ENCODE assay signal across 20 cellular contexts in genomic region chr19:45413497-45413896, GRCh38.
"Had no signal": no experiment of that assay in that cellular context is flagged by ENCODE, and none has a peak within 500 bp of the region (broad histone marks: within the 10 kb centered on the region; RNA-seq: fewer than 3 reads in every experiment).

No MANE protein-coding gene starts in this region.

- H3K27ac Mint-ChIP-seq: activated CD8-positive, alpha-beta T cell treated with anti-CD3 and anti-CD28 coated beads, Interleukin-2, amount 10 ng/mL, durations not matched to agents 7 days and 5 days; activated naive CD4-positive, alpha-beta T cell treated with anti-CD3 and anti-CD28 coated beads, Interleukin-2, amount 50 U/mL, for 24 hours; activated T-helper 1 cell treated with anti-CD3 and anti-CD28 coated beads, Interleukin-12 subunit alpha, Interleukin-12 subunit beta, Interleukin-2, Interleukin-4 antibody, amounts not matched to agents 30 ng/mL and 10 ng/mL and 1 ng/mL, durations not matched to agents 14 hours and 24 hours and 36 hours; natural killer cell treated with Interleukin-12 subunit alpha and Interleukin-12 subunit beta and Interleukin-15 and Interleukin-18, amount 100 ng/mL, for 72 hours had no signal

- H3K27me3 ChIP-seq: adrenal gland, ascending aorta, heart right ventricle, neutrophil, ovary, uterus had no signal

- H3K4me3 Mint-ChIP-seq: activated CD8-positive, alpha-beta T cell treated with anti-CD3 and anti-CD28 coated beads, Interleukin-2, amount 10 ng/mL, durations not matched to agents 7 days and 5 days; activated naive CD4-positive, alpha-beta T cell treated with anti-CD3 and anti-CD28 coated beads, Interleukin-2, amount 50 U/mL, for 24 hours; activated T-helper 1 cell treated with anti-CD3 and anti-CD28 coated beads, Interleukin-12 subunit alpha, Interleukin-12 subunit beta, Interleukin-2, Interleukin-4 antibody, amounts not matched to agents 30 ng/mL and 10 ng/mL and 1 ng/mL, durations not matched to agents 14 hours and 24 hours and 36 hours; natural killer cell treated with Interleukin-12 subunit alpha and Interleukin-12 subunit beta and Interleukin-15 and Interleukin-18, amount 100 ng/mL, for 72 hours had no signal

- H3K4me1 ChIP-seq: adrenal gland, ascending aorta, prostate gland, uterus had no signal

- DNase-seq: activated CD4-positive, alpha-beta T cell treated with anti-CD3 and anti-CD28 coated beads for 1 hour; activated CD4-positive, alpha-beta T cell treated with anti-CD3 and anti-CD28 coated beads, Interleukin-2, amount 50 U/mL, for 1 hour; activated CD8-positive, alpha-beta T cell treated with anti-CD3 and anti-CD28 coated beads, Interleukin-2, amount 10 ng/mL, durations not matched to agents 7 days and 5 days; activated gamma-delta T cell treated with Interleukin-2 at 50 U/mL for 16 hours; adrenal gland; foreskin fibroblast; heart right ventricle; ovary; T-helper 1 cell; trophoblast cell; uterus had no signal

- H3K9me3 Mint-ChIP-seq: activated naive CD4-positive, alpha-beta T cell treated with anti-CD3 and anti-CD28 coated beads, Interleukin-2, amount 50 U/mL, for 24 hours; activated T-helper 1 cell treated with anti-CD3 and anti-CD28 coated beads, Interleukin-12 subunit alpha, Interleukin-12 subunit beta, Interleukin-2, Interleukin-4 antibody, amounts not matched to agents 30 ng/mL and 10 ng/mL and 1 ng/mL, durations not matched to agents 14 hours and 24 hours and 36 hours; natural killer cell treated with Interleukin-12 subunit alpha and Interleukin-12 subunit beta and Interleukin-15 and Interleukin-18, amount 100 ng/mL, for 72 hours had no signal

- H3K27ac ChIP-seq: adrenal gland, ascending aorta, coronary artery, epithelial cell of prostate, neutrophil, ovary, prostate gland, uterus had no signal

- H3K36me3 ChIP-seq: ovary, uterus had no signal

- H3K4me3 ChIP-seq: adrenal gland, ascending aorta, coronary artery, heart right ventricle, lung, ovary, prostate gland, uterus had no signal

- ATAC-seq: activated CD8-positive, alpha-beta T cell treated with anti-CD3 and anti-CD28 coated beads, Interleukin-2, amount 10 ng/mL, durations not matched to agents 7 days and 5 days; natural killer cell treated with Interleukin-12 subunit alpha and Interleukin-12 subunit beta and Interleukin-15 and Interleukin-18, amount 100 ng/mL, for 72 hours had no signal

- H3K27me3 Mint-ChIP-seq: activated naive CD4-positive, alpha-beta T cell treated with anti-CD3 and anti-CD28 coated beads, Interleukin-2, amount 50 U/mL, for 24 hours; natural killer cell treated with Interleukin-12 subunit alpha and Interleukin-12 subunit beta and Interleukin-15 and Interleukin-18, amount 100 ng/mL, for 72 hours had no signal

- H3K9me3 ChIP-seq: adrenal gland, ascending aorta, heart right ventricle, neutrophil, ovary, prostate gland, uterus had no signal
